ENCODE assay signal across 16 cellular contexts in genomic region chr7:149237502-149237901, GRCh38. TPM values are rescaled to one million over a fixed set of nuclear protein-coding genes. Genes with fewer than 3 reads are reported as not detected.
A peak's percentile ranks its signal among the peaks of the same experiment; 100 is the strongest.
DNase-seq lines count a peak whose midpoint lies in the region; ATAC-seq and TF ChIP-seq lines count a peak whose summit lies in the region.
"Had no signal": no experiment of that assay in that cellular context is flagged by ENCODE, and none has a peak within 500 bp of the region (broad histone marks: within the 10 kb centered on the region; RNA-seq: fewer than 3 reads in every experiment).

No MANE protein-coding gene starts in this region.

- H3K9ac ChIP-seq in mammary epithelial cell (ENCODE audit: insufficient read depth, low read length) (no peak overlapping the region), IMR-90 (ENCODE audit: low read depth, low read length) (no peak overlapping the region)

- no peak overlapping the region for H4K5ac ChIP-seq in IMR-90 (ENCODE audit: low read depth, low read length)

- H2BK20ac ChIP-seq in IMR-90 (ENCODE audit: low read depth, low read length) = no peak overlapping the region

- H3K23ac ChIP-seq in IMR-90 (ENCODE audit: low read depth, low read length) = no peak overlapping the region

- H3K9me1 ChIP-seq in IMR-90 (ENCODE audit: insufficient read depth, low read length) = peaks cover 16% of the 10 kb centered on the region

- TF ChIP-seq POLR2A in breast epithelium (IDR thresholded peaks at IDR 0.05) (no peak), IMR-90 (IDR thresholded peaks at IDR 0.05; ENCODE audit: low read depth, low read length) (no peak)

- peak overlapping the region; percentile 78 for H3K27ac Mint-ChIP-seq in type B pancreatic cell
- H3K27ac Mint-ChIP-seq: H9, T-cell had no signal

- intact Hi-C loops in mammary epithelial cell (cut with micrococcal nuclease) = no loop called here
- intact Hi-C loops in breast epithelium (cut with DNase I; ENCODE audit: low total_unique reads) = no loop called here
- intact Hi-C loops in IMR-90 (cut with micrococcal nuclease) = no loop called here

- H3K9me3 ChIP-seq in mammary epithelial cell (replicated peaks; ENCODE audit: insufficient read depth, low read length) (no peaks in the 10 kb centered on the region), breast epithelium (peaks cover 0 to under 1% of the 10 kb centered on the region in 2 donors), IMR-90 (ENCODE audit: control insufficient read depth, insufficient read depth, low read length) (no peaks in the 10 kb centered on the region; the same call in 1 of the 2 replicates)
- H3K9me3 ChIP-seq: SJSA1 had no signal

- H2AK5ac ChIP-seq in IMR-90 (ENCODE audit: low read depth, low read length) = no peak overlapping the region

- H3K4me3 ChIP-seq in mammary epithelial cell (replicated peaks in 1 of 3; ENCODE audit: insufficient read depth in 1 of 3, low read depth in 2 of 3, low read length in 3 of 3) = no peak overlapping the region
- no peak overlapping the region for H3K4me3 ChIP-seq in breast epithelium
- no peak overlapping the region for H3K4me3 ChIP-seq in IMR-90 (ENCODE audit: insufficient read depth, low read depth, low read length)
- H3K4me3 ChIP-seq: SJSA1 had no signal

- in situ Hi-C loops in mammary epithelial cell (cut with MboI; ENCODE audit: low sequenced_read_pairs in 2 of 2) = no loop called here
- in situ Hi-C loops in IMR-90 (cut with MboI; ENCODE audit: low sequenced_read_pairs) = no loop called here

- 92% methylated on average over 7 of the region's 7 CpGs for WGBS in mammary epithelial cell (ENCODE audit: low coverage, missing lambda C conversion rate)
- 83% methylated on average over 2 of the region's 7 CpGs; no CpG with 5 or more reads in 1 of the 2 experiments for WGBS in IMR-90 (ENCODE audit: extremely low coverage in 2 of 2, insufficient read length in 1 of 2), 2 experiments

- H3K4me2 ChIP-seq in mammary epithelial cell (ENCODE audit: insufficient read depth, low read depth, low read length) (no peak overlapping the region), IMR-90 (ENCODE audit: low read depth, low read length) (no peak overlapping the region)

- H2BK120ac ChIP-seq in IMR-90 (ENCODE audit: low read depth, low read length) = no peak overlapping the region

- peaks cover 8% of the 10 kb centered on the region for H3K36me3 Mint-ChIP-seq in type B pancreatic cell

- no peaks in the 10 kb centered on the region for H3K27me3 ChIP-seq in mammary epithelial cell (ENCODE audit: insufficient read depth, low read length)
- no peaks in the 10 kb centered on the region for H3K27me3 ChIP-seq in breast epithelium
- no peaks in the 10 kb centered on the region for H3K27me3 ChIP-seq in IMR-90 (ENCODE audit: control insufficient read depth, insufficient read depth, low read length)
- H3K27me3 ChIP-seq: SJSA1 had no signal

- peaks cover 19% of the 10 kb centered on the region for H3K4me1 Mint-ChIP-seq in type B pancreatic cell (ENCODE audit: unreplicated experiment)

- H4K20me1 ChIP-seq in mammary epithelial cell (ENCODE audit: insufficient read depth, low read length) = no peaks in the 10 kb centered on the region
- no peaks in the 10 kb centered on the region; the same call in 1 of the 2 replicates for H4K20me1 ChIP-seq in IMR-90 (ENCODE audit: insufficient read depth, low read length)

- H2BK5ac ChIP-seq in IMR-90 (ENCODE audit: low read depth, low read length, poor library complexity, severe bottlenecking) = no peak overlapping the region

- no peak overlapping the region for H2AK9ac ChIP-seq in IMR-90 (replicated peaks; ENCODE audit: low read depth, low read length, poor library complexity)

- no peak overlapping the region for H2BK15ac ChIP-seq in IMR-90 (ENCODE audit: low read depth, low read length)

- no peak overlapping the region for H3K56ac ChIP-seq in IMR-90 (ENCODE audit: extremely low read depth, insufficient read depth, low read length)

- H3K4ac ChIP-seq in IMR-90 (ENCODE audit: low read depth, low read length) = 0 out of 2 replicates have a peak overlapping the region, but pooled peaks have one; percentile 19

- peak overlapping the region; percentile 44 for H3K27ac ChIP-seq in mammary epithelial cell (ENCODE audit: insufficient read depth, low read depth, low read length)
- no peak overlapping the region for H3K27ac ChIP-seq in breast epithelium
- H3K27ac ChIP-seq in IMR-90 (ENCODE audit: insufficient read depth, low read length) = no peak overlapping the region
- peak overlapping the region; percentile 18; the same call in 1 of the 2 replicates for H3K27ac ChIP-seq in VCaP
- H3K27ac ChIP-seq: SJSA1 had no signal

- H2AFZ ChIP-seq in mammary epithelial cell (ENCODE audit: low read depth, low read length) = no peak overlapping the region
- no peak overlapping the region for H2AFZ ChIP-seq in IMR-90 (replicated peaks; ENCODE audit: low read length, poor library complexity)

- BruUV-seq in mammary epithelial cell (replicated peaks; lab: Mats Ljungman, UMichigan) (no TSS peak), IMR-90 (replicated peaks; lab: Mats Ljungman, UMichigan) (no TSS peak)

- TF ChIP-seq CTCF in mammary epithelial cell (conservative IDR thresholded peaks at IDR 0.05 in 1 of 2, IDR thresholded peaks at IDR 0.05 in 1 of 2; ENCODE audit: extremely low read depth in 1 of 2, insufficient read depth in 1 of 2, low read depth in 1 of 2, low read length in 2 of 2) = no peak
- no peak for TF ChIP-seq CTCF in breast epithelium (IDR thresholded peaks at IDR 0.05)
- TF ChIP-seq CTCF in IMR-90 (conservative IDR thresholded peaks at IDR 0.05; ENCODE audit: low read depth, low read length) = no peak
- no peak for TF ChIP-seq CTCF in VCaP (conservative IDR thresholded peaks at IDR 0.05)
- no peak for TF ChIP-seq CTCF in type B pancreatic cell (conservative IDR thresholded peaks at IDR 0.05)

- CTCF ChIA-PET in mammary epithelial cell (lab: Charles Lee; ENCODE audit: low non-redundant PET) (no interaction called here), IMR-90 (lab: Yijun Ruan, JAX) (no interaction called here)

- no peak overlapping the region; a peak in 1 of 4 replicates for H4K8ac ChIP-seq in IMR-90 (ENCODE audit: low read depth in 2 of 2, low read length in 2 of 2)

- peaks cover 7% of the 10 kb centered on the region for H3K27me3 Mint-ChIP-seq in type B pancreatic cell

- H3K36me3 ChIP-seq in mammary epithelial cell (ENCODE audit: insufficient read depth, low read length) = no peaks in the 10 kb centered on the region
- no peaks in the 10 kb centered on the region for H3K36me3 ChIP-seq in breast epithelium
- no peaks in the 10 kb centered on the region for H3K36me3 ChIP-seq in IMR-90 (ENCODE audit: control insufficient read depth, insufficient read depth, low read length)

- no peak overlapping the region for H3K14ac ChIP-seq in IMR-90 (replicated peaks; ENCODE audit: low read depth, low read length)

- ATAC-seq in IMR-90 (ENCODE audit: low read depth) (no peak), GM19395 (IDR thresholded peaks at IDR 0.05; ENCODE audit: unreplicated experiment) (no peak)
- ATAC-seq: T-cell had no signal

- H3K79me2 ChIP-seq in mammary epithelial cell (ENCODE audit: insufficient read depth, low read length) = peaks cover 30% of the 10 kb centered on the region

- no peak overlapping the region for H3K18ac ChIP-seq in IMR-90 (ENCODE audit: low read depth, low read length)

- no peak overlapping the region for H4K91ac ChIP-seq in IMR-90 (ENCODE audit: insufficient read depth, low read depth, low read length)

- peak overlapping the region; percentile 39 for H3K4me3 Mint-ChIP-seq in type B pancreatic cell

- dilution Hi-C loops in mammary epithelial cell (cut with HindIII; ENCODE audit: low sequenced_read_pairs) = no loop called here
- dilution Hi-C loops in IMR-90 (cut with HindIII; ENCODE audit: low sequenced_read_pairs, unreplicated experiment) = no loop called here

- H3K79me1 ChIP-seq in IMR-90 (ENCODE audit: low read depth in 1 of 2, low read length in 2 of 2) = peaks cover 5 to 21% of the 10 kb centered on the region in 2 experiments; a peak in 3 of 4 replicates

- TF ChIP-seq RAD21 in IMR-90 (IDR thresholded peaks at IDR 0.05; ENCODE audit: low read length) = no peak

- peaks cover 38% of the 10 kb centered on the region for H3K4me1 ChIP-seq in mammary epithelial cell (ENCODE audit: insufficient read depth, low read length)
- peaks cover 0 to 10% of the 10 kb centered on the region in 2 donors for H3K4me1 ChIP-seq in breast epithelium
- H3K4me1 ChIP-seq in IMR-90 (ENCODE audit: control insufficient read depth, insufficient read depth, low read length) = peaks cover 16% of the 10 kb centered on the region

- DNase-seq in mammary epithelial cell (no peak), breast epithelium (ENCODE audit: low spot score in 2 of 2) (no peak), IMR-90 (no peak), type B pancreatic cell (ENCODE audit: extremely low spot score, unreplicated experiment) (no peak), Kasumi-1 (lab: John Stamatoyannopoulos, UW) (no peak)
- DNase-seq: CD4-positive, CD25-positive, alpha-beta regulatory T cell; H9; MV-4-11; NCI-H1417; NCI-H2029; NCI-H510A treated with DMSO at 0.1 percent for 48 hours; RPMI8226; T-cell had no signal

- H3K9me3 Mint-ChIP-seq in type B pancreatic cell = peaks cover 2% of the 10 kb centered on the region

- POLR2A ChIA-PET in IMR-90 (lab: Charles Lee; ENCODE audit: unreplicated experiment) = no interaction called here

RNA-seq across cellular contexts. Expression of gene ZNF212, which starts 1.9 kb away (rescaled TPM):
- total RNA-seq in mammary epithelial cell = 10 to 100 TPM in 1 of 2 donors, 1 to 10 TPM in 1; 9.2 to 11.1 TPM
- 5.4 TPM for polyA plus RNA-seq in mammary epithelial cell
- polyA minus RNA-seq in mammary epithelial cell = 14.1 TPM
- total RNA-seq in breast epithelium = 10 to 100 TPM in 1 of 3 donors, 1 to 10 TPM in 2; 4.3 to 12.4 (median 9.8) TPM
- total RNA-seq in IMR-90 (2012; rRNA removed) = 3.8 and 4.2 TPM in 2 replicates
- polyA plus RNA-seq in IMR-90 (2012; rRNA removed) = 4.8 and 5.1 TPM in 2 replicates
- 3.3 and 3.8 TPM in 2 replicates for polyA plus RNA-seq in IMR-90 (2012; cell fraction: cytosol; rRNA removed)
- 14.9 and 20.6 TPM in 2 replicates for polyA plus RNA-seq in IMR-90 (2012; cell fraction: nucleus; rRNA removed; ENCODE audit: low replicate concordance)
- total RNA-seq in type B pancreatic cell (ENCODE audit: low replicate concordance) = 13.3 and 16.6 TPM in 2 replicates

RNA-seq across cellular contexts. Expression of gene ZNF783, which starts 24.5 kb away (rescaled TPM):
- 10 to 100 TPM; 11.7 to 14.5 TPM for total RNA-seq in mammary epithelial cell
- polyA plus RNA-seq in mammary epithelial cell = 4.2 TPM
- polyA minus RNA-seq in mammary epithelial cell = 8.5 TPM
- total RNA-seq in breast epithelium = 10 to 100 TPM; 13.6 to 23.9 (median 17.6) TPM
- total RNA-seq in IMR-90 (2012; rRNA removed) = 2.3 and 2.8 TPM in 2 replicates
- 7.1 and 7.2 TPM in 2 replicates for polyA plus RNA-seq in IMR-90 (2012; rRNA removed)
- 3.2 and 4.3 TPM in 2 replicates for polyA plus RNA-seq in IMR-90 (2012; cell fraction: cytosol; rRNA removed)
- 60.8 and 75.2 TPM in 2 replicates for polyA plus RNA-seq in IMR-90 (2012; cell fraction: nucleus; rRNA removed; ENCODE audit: low replicate concordance)
- total RNA-seq in type B pancreatic cell (ENCODE audit: low replicate concordance) = 12.5 and 19.7 TPM in 2 replicates

RNA-seq across cellular contexts. Expression of gene ZNF282, which starts 42.2 kb away (rescaled TPM):
- total RNA-seq in mammary epithelial cell (10 to 100 TPM; 38.0 to 44.9 TPM), breast epithelium (10 to 100 TPM; 13.0 to 19.2 (median 17.4) TPM), IMR-90 (2012; rRNA removed) (6.7 and 7.2 TPM in 2 replicates), type B pancreatic cell (ENCODE audit: low replicate concordance) (34.3 and 35.4 TPM in 2 replicates)
- polyA plus RNA-seq in mammary epithelial cell (13.9 TPM), IMR-90 (2012; rRNA removed) (11.9 and 13.6 TPM in 2 replicates)
- 23.8 TPM for polyA minus RNA-seq in mammary epithelial cell
- 7.9 and 11.3 TPM in 2 replicates for polyA plus RNA-seq in IMR-90 (2012; cell fraction: cytosol; rRNA removed)
- 17.8 and 29.7 TPM in 2 replicates for polyA plus RNA-seq in IMR-90 (2012; cell fraction: nucleus; rRNA removed; ENCODE audit: low replicate concordance)

Comparison
In these comparisons a context has a peak if more than half of its experiments do, and no peak if none do; other contexts are left out.
1. H3K27ac ChIP-seq: peak in mammary epithelial cell (single experiment) and VCaP (single experiment); none in breast epithelium (0 of 2) and IMR-90 (single experiment).